In the genomic region with DNA sequence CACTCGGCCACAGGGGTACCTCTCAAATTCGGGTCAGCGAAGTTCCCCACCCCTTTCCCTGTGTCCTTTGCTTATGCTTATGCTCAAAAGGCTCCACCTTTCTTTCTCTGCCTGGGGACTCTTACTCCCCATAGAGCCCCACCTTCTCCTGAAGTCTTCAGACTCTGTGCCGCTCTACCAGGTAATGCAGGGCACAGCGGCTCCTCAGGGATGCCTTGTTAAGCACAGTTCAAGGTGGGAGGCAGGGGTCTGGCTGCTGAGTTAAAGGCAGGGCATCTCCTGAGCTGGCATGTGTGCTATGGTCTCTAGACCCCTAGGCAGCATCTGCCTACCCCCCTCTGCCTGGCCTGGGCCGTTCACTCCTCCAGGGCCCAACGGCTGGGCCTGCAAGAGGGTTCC, we compare ENCODE assay signal across 16 cellular contexts. TPM values are rescaled to one million over a fixed set of nuclear protein-coding genes. Genes with fewer than 3 reads are reported as not detected.
"Had no signal": no experiment of that assay in that cellular context is flagged by ENCODE, and none has a peak within 500 bp of the region (broad histone marks: within the 10 kb centered on the region; RNA-seq: fewer than 3 reads in every experiment).

No MANE protein-coding gene starts in this region.

- H3K27me3 ChIP-seq: brain microvascular endothelial cell had no signal

- H3K27ac Mint-ChIP-seq: activated CD8-positive, alpha-beta T cell treated with anti-CD3 and anti-CD28 coated beads, Interleukin-2, amount 10 ng/mL, durations not matched to agents 7 days and 5 days; activated naive CD8-positive, alpha-beta T cell; natural killer cell treated with Interleukin-12 subunit alpha and Interleukin-12 subunit beta and Interleukin-15 and Interleukin-18, amount 100 ng/mL, for 72 hours; stimulated activated naive CD8-positive, alpha-beta T cell treated with anti-CD3 and anti-CD28 coated beads, Interleukin-15, amount 100 ng/mL, for 72 hours had no signal

- DNase-seq: activated CD8-positive, alpha-beta T cell treated with anti-CD3 and anti-CD28 coated beads, Interleukin-2, amount 10 ng/mL, durations not matched to agents 7 days and 5 days; activated gamma-delta T cell; amygdala; brain microvascular endothelial cell; cerebellar nuclear complex; esophagus squamous epithelium; foreskin fibroblast; glutamatergic neuron; SIG-M5; stimulated activated CD4-positive, alpha-beta T cell treated with anti-CD3 and anti-CD28 coated beads, Interleukin-15, amount 100 ng/mL, for 24 hours; stimulated activated CD4-positive, alpha-beta T cell treated with anti-CD3 and anti-CD28 coated beads, Interleukin-4, amount 100 ng/mL, for 24 hours; T1000 had no signal

- H3K4me3 ChIP-seq: dorsolateral prefrontal cortex, esophagus squamous epithelium had no signal

- H3K9me3 Mint-ChIP-seq: natural killer cell treated with Interleukin-12 subunit alpha and Interleukin-12 subunit beta and Interleukin-15 and Interleukin-18, amount 100 ng/mL, for 72 hours; stimulated activated naive CD8-positive, alpha-beta T cell treated with anti-CD3 and anti-CD28 coated beads, Interleukin-15, amount 100 ng/mL, for 72 hours had no signal

- H3K36me3 Mint-ChIP-seq: activated naive CD8-positive, alpha-beta T cell; natural killer cell treated with Interleukin-12 subunit alpha and Interleukin-12 subunit beta and Interleukin-15 and Interleukin-18, amount 100 ng/mL, for 72 hours had no signal

- H3K4me3 Mint-ChIP-seq: activated CD8-positive, alpha-beta T cell treated with anti-CD3 and anti-CD28 coated beads, Interleukin-2, amount 10 ng/mL, durations not matched to agents 7 days and 5 days; activated naive CD8-positive, alpha-beta T cell; natural killer cell treated with Interleukin-12 subunit alpha and Interleukin-12 subunit beta and Interleukin-15 and Interleukin-18, amount 100 ng/mL, for 72 hours; stimulated activated naive CD8-positive, alpha-beta T cell treated with anti-CD3 and anti-CD28 coated beads, Interleukin-15, amount 100 ng/mL, for 72 hours had no signal

- H3K9me3 ChIP-seq: esophagus squamous epithelium had no signal

- H3K36me3 ChIP-seq: brain microvascular endothelial cell, esophagus squamous epithelium had no signal

- H3K27ac ChIP-seq: brain microvascular endothelial cell, dorsolateral prefrontal cortex, esophagus squamous epithelium had no signal

RNA-seq across cellular contexts. Expression of gene CXCL12, which starts 3.0 kb away (rescaled TPM):
- total RNA-seq: activated CD8-positive, alpha-beta T cell treated with anti-CD3 and anti-CD28 coated beads, Interleukin-2, amount 10 ng/mL, durations not matched to agents 7 days and 5 days had no signal
